In the genomic region with DNA sequence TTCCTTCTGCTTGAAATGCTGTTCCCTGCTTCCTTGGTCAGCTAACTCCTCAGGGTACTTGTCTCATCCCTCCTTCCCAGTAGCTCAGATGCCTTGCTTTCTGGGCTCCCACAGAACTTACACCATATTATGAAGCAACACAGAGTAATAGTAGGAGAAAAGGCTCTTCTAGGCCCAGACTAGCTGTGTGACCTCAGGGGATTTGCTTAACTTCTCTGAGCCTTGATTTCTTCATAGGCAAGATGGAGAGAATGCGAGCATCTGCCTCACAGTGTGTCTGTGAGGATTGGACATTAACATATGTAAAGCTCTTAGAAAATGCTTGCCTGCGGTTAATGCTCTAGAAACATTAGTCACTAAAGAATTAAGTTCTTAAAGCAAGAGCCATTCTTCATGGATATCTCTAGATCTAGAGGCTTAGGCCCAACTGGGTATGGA, we compare ENCODE assay signal across 16 cellular contexts. TPM values are rescaled to one million over a fixed set of nuclear protein-coding genes. Genes with fewer than 3 reads are reported as not detected.
A peak's percentile ranks its signal among the peaks of the same experiment; 100 is the strongest.
DNase-seq lines count a peak whose midpoint lies in the region; ATAC-seq, FAIRE-seq and TF ChIP-seq lines count a peak whose summit lies in the region.
"Had no signal": no experiment of that assay in that cellular context is flagged by ENCODE, and none has a peak within 500 bp of the region (broad histone marks: within the 10 kb centered on the region; RNA-seq: fewer than 3 reads in every experiment).

No MANE protein-coding gene starts in this region.

- no peak for TF ChIP-seq CTCF in A549 (IDR thresholded peaks at IDR 0.05)
- TF ChIP-seq CTCF in neural crest cell (conservative IDR thresholded peaks at IDR 0.05): no peak

- H3K4me1 Mint-ChIP-seq in dendritic cell treated with granulocyte-macrophage colony-stimulating factor and Interleukin-4, amounts not matched to agents 40 ng/mL and 50 ng/mL, for 4 days (ENCODE audit: low read depth): peaks cover 50% of the 10 kb centered on the region
- H3K4me1 Mint-ChIP-seq in neural crest cell: peaks cover 19% of the 10 kb centered on the region

- peaks cover 11% of the 10 kb centered on the region for H3K36me3 Mint-ChIP-seq in dendritic cell treated with granulocyte-macrophage colony-stimulating factor and Interleukin-4, amounts not matched to agents 40 ng/mL and 50 ng/mL, for 4 days (ENCODE audit: low read depth)
- H3K36me3 Mint-ChIP-seq in neural crest cell (ENCODE audit: low read depth): no peaks in the 10 kb centered on the region

- in situ Hi-C loops in HAP-1 (cut with MboI; ENCODE audit: low sequenced_read_pairs): no loop called here

- ATAC-seq in A549 (no peak), HG02885 (IDR thresholded peaks at IDR 0.05; ENCODE audit: poor library complexity, unreplicated experiment) (no peak), HG03039 (IDR thresholded peaks at IDR 0.05; ENCODE audit: unreplicated experiment) (no peak), GM18511 (IDR thresholded peaks at IDR 0.05; ENCODE audit: unreplicated experiment) (no peak)
- ATAC-seq: activated CD4-positive, alpha-beta T cell treated with anti-CD3 and anti-CD28 coated beads for 36 hours; PC-3 had no signal

- H3K4me2 ChIP-seq in A549: no peak overlapping the region

- H3K27ac ChIP-seq in A549: no peak overlapping the region
- H3K27ac ChIP-seq: GM23248 had no signal

- peak overlapping the region; percentile 87 for H3K27ac Mint-ChIP-seq in dendritic cell treated with granulocyte-macrophage colony-stimulating factor and Interleukin-4, amounts not matched to agents 40 ng/mL and 50 ng/mL, for 4 days
- peak overlapping the region; percentile 17 for H3K27ac Mint-ChIP-seq in neural crest cell (ENCODE audit: unreplicated experiment)
- H3K27ac Mint-ChIP-seq: activated CD4-positive, alpha-beta T cell treated with anti-CD3 and anti-CD28 coated beads for 36 hours had no signal

- DNase-seq in A549 (ENCODE audit: low read depth in 1 of 2, low spot score in 1 of 2) (no peak), HAP-1 (ENCODE audit: low spot score in 2 of 2) (peak; percentile 62 to 96), neural crest cell (ENCODE audit: low read depth, low spot score) (no peak), NCI-H524 treated with DMSO at 0.1 percent for 48 hours (lab: John Stamatoyannopoulos, UW) (no peak)
- DNase-seq: activated CD4-positive, alpha-beta T cell treated with anti-CD3 and anti-CD28 coated beads for 36 hours; activated T-cell treated with anti-CD3 and anti-CD28 coated beads, Interleukin-2, amount 50 U/mL, for 1 hour; aorta; GM23248; PC-3; SW 1271 had no signal

- H3K4me3 Mint-ChIP-seq in dendritic cell treated with granulocyte-macrophage colony-stimulating factor and Interleukin-4, amounts not matched to agents 40 ng/mL and 50 ng/mL, for 4 days: peak overlapping the region; percentile 76
- no peak overlapping the region for H3K4me3 Mint-ChIP-seq in neural crest cell
- H3K4me3 Mint-ChIP-seq: activated CD4-positive, alpha-beta T cell treated with anti-CD3 and anti-CD28 coated beads for 36 hours had no signal

- POLR2A ChIA-PET in A549 (lab: Yijun Ruan, JAX): no interaction called here

- no peak for TF ChIP-seq RAD21 in A549 (conservative IDR thresholded peaks at IDR 0.05 in 1 of 2, IDR thresholded peaks at IDR 0.05 in 1 of 2)

- H3K9me3 ChIP-seq in A549 (no peaks in the 10 kb centered on the region), HAP-1 (no peaks in the 10 kb centered on the region)

- FAIRE-seq in A549 (lab: Jason Lieb, UNC): no peak
- FAIRE-seq: frontal cortex, islet of Langerhans had no signal

- no peaks in the 10 kb centered on the region for H3K27me3 Mint-ChIP-seq in dendritic cell treated with granulocyte-macrophage colony-stimulating factor and Interleukin-4, amounts not matched to agents 40 ng/mL and 50 ng/mL, for 4 days
- no peaks in the 10 kb centered on the region for H3K27me3 Mint-ChIP-seq in neural crest cell (ENCODE audit: low read depth)
- H3K27me3 Mint-ChIP-seq: activated CD4-positive, alpha-beta T cell treated with anti-CD3 and anti-CD28 coated beads for 36 hours had no signal

- intact Hi-C loops in dendritic cell treated with granulocyte-macrophage colony-stimulating factor and Interleukin-4, amounts not matched to agents 40 ng/mL and 50 ng/mL, for 4 days (cut with micrococcal nuclease): no loop called here

- H3K4me3 ChIP-seq in A549: no peak overlapping the region
- no peak overlapping the region for H3K4me3 ChIP-seq in HAP-1
- H3K4me3 ChIP-seq: GM23248 had no signal

- H3K36me3 ChIP-seq in HAP-1 (replicated peaks): no peaks in the 10 kb centered on the region

- no peaks in the 10 kb centered on the region for H3K9me3 Mint-ChIP-seq in dendritic cell treated with granulocyte-macrophage colony-stimulating factor and Interleukin-4, amounts not matched to agents 40 ng/mL and 50 ng/mL, for 4 days
- H3K9me3 Mint-ChIP-seq in neural crest cell: no peaks in the 10 kb centered on the region

- H3K4me1 ChIP-seq in A549: no peaks in the 10 kb centered on the region
- peaks cover 21% of the 10 kb centered on the region for H3K4me1 ChIP-seq in HAP-1

- WGBS in A549 (ENCODE audit: missing lambda C conversion rate): 89% methylated on average over 2 of the region's 2 CpGs

- H3K27me3 ChIP-seq in HAP-1 (ENCODE audit: low read depth): no peaks in the 10 kb centered on the region

- TF ChIP-seq EP300 in A549 (IDR thresholded peaks at IDR 0.05): no peak

- CTCF ChIA-PET in A549 (lab: Yijun Ruan, JAX): interaction anchor here (0.9 to 13.8 kb wide), 8 partner anchors 8 to 496 kb away, joined by 3 to 776 read pairs (median 4); no protein-coding TSS in a partner anchor

- TF ChIP-seq POLR2A in A549 (IDR thresholded peaks at IDR 0.05; ENCODE audit: low read length): no peak

TF ChIP-seq in A549, 52 proteins besides CTCF, POLR2A, EP300 and RAD21:
- TF ChIP-seq ZC3H11A (IDR thresholded peaks at IDR 0.05) (no peak), ZFP36 (IDR thresholded peaks at IDR 0.05; ENCODE audit: borderline replicate concordance, partially characterized antibody) (peak; percentile 55), BHLHE40 (IDR thresholded peaks at IDR 0.05; ENCODE audit: low read depth, low read length) (no peak), KDM1A (IDR thresholded peaks at IDR 0.05; ENCODE audit: low read depth) (peak; percentile 67; the same call in 1 of the 2 replicates), KDM5A (IDR thresholded peaks at IDR 0.05) (no peak), RFX5 (IDR thresholded peaks at IDR 0.05) (no peak), CBX8 (IDR thresholded peaks at IDR 0.05) (no peak), SREBF2 (IDR thresholded peaks at IDR 0.05) (no peak)
- TF ChIP-seq, protein P1, sequence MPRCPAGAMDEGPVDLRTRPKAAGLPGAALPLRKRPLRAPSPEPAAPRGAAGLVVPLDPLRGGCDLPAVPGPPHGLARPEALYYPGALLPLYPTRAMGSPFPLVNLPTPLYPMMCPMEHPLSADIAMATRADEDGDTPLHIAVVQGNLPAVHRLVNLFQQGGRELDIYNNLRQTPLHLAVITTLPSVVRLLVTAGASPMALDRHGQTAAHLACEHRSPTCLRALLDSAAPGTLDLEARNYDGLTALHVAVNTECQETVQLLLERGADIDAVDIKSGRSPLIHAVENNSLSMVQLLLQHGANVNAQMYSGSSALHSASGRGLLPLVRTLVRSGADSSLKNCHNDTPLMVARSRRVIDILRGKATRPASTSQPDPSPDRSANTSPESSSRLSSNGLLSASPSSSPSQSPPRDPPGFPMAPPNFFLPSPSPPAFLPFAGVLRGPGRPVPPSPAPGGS (IDR thresholded peaks at IDR 0.05): no peak

RNA-seq across cellular contexts. Expression of a gene that starts 22.3 kb away (rescaled TPM):
- polyA plus RNA-seq in A549 (2011; rRNA removed) (0.08 and 0.09 TPM in 2 replicates), A549 (2017; fragmentation: RNase III; extraction: RNeasy Plus Mini Kit Qiagen cat#74134 plus additional on column Dnase treatment) (0.04 to 0.07 TPM in 2 of 3 replicates, not detected in the other)
- under 0.01 and 0.09 TPM in 2 replicates for polyA plus RNA-seq in A549 (2012; cell fraction: cytosol; rRNA removed)
- not detected in 2 replicates for polyA plus RNA-seq in A549 (2012; cell fraction: nucleus; rRNA removed)
- 0.37 TPM in 1 of 2 replicates, not detected in the other for polyA minus RNA-seq in A549 (2011; rRNA and poly(A)+ RNA removed)
- total RNA-seq in neural crest cell: 0.48 and 0.68 TPM in 2 replicates
- total RNA-seq: GM23248 had no signal

RNA-seq across cellular contexts. Expression of a gene that starts 36.0 kb away (rescaled TPM):
- polyA plus RNA-seq in A549 (2011; rRNA removed): 12.2 and 12.8 TPM in 2 replicates
- 1.3 TPM in 2 replicates for polyA plus RNA-seq in A549 (2012; cell fraction: cytosol; rRNA removed)
- 0.41 and 1.1 TPM in 2 replicates for polyA plus RNA-seq in A549 (2012; cell fraction: nucleus; rRNA removed)
- polyA plus RNA-seq in A549 (2017; fragmentation: RNase III; extraction: RNeasy Plus Mini Kit Qiagen cat#74134 plus additional on column Dnase treatment): 1.6 to 3.0 TPM (median 2.3 TPM) in 3 replicates
- polyA minus RNA-seq in A549 (2011; rRNA and poly(A)+ RNA removed): 8.4 and 10.9 TPM in 2 replicates
- total RNA-seq in neural crest cell: not detected in 2 replicates

Comparison
In these comparisons a context has a peak if more than half of its experiments do, and no peak if none do; other contexts are left out.
1. DNase-seq: peak in HAP-1 (2 of 2); none in A549 (0 of 2), neural crest cell (single experiment) and NCI-H524 treated with DMSO at 0.1 percent for 48 hours (single experiment).